22 cellular contexts compared by ENCODE assay signal in the genomic region with DNA sequence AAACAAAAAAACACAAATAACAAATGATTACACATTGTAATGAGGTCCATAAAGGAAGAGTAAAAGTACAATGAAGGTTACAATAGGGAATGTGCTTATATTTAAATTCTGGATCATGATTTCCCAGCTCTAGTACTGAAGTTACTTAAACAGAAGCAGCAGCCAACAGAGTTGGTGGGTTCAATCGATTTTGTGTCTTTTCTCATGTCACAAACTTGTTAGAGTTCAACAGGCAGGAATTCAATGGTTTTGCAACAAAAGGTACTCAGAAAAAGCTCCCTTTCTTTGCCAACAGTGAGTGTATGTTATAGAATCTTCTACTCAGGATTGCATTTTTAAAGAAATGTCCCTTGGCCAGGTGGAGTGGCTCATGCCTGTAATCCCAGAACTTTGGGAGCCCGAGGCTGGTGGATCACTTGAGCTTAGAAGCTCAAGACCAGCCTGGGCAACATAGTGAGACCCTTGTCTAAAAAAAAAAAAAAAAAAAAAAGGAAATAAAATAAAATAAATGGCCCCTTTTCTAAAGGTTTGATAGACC. TPM values are rescaled to one million over a fixed set of nuclear protein-coding genes. Genes with fewer than 3 reads are reported as not detected.
DNase-seq lines count a peak whose midpoint lies in the region; ATAC-seq and TF ChIP-seq lines count a peak whose summit lies in the region.
"Had no signal": no experiment of that assay in that cellular context is flagged by ENCODE, and none has a peak within 500 bp of the region (broad histone marks: within the 10 kb centered on the region; RNA-seq: fewer than 3 reads in every experiment).

No MANE protein-coding gene starts in this region.

- H3K4me3 Mint-ChIP-seq in activated naive CD4-positive, alpha-beta T cell treated with anti-CD3 and anti-CD28 coated beads, Interleukin-2, amount 10 ng/mL, durations not matched to agents 7 days and 5 days = no peak overlapping the region
- H3K4me3 Mint-ChIP-seq in HFFc6 = no peak overlapping the region
- no peak overlapping the region for H3K4me3 Mint-ChIP-seq in activated naive CD8-positive, alpha-beta T cell treated with anti-CD3 and anti-CD28 coated beads, Interleukin-2, amount 50 U/mL, for 24 hours
- peak overlapping the region; percentile 26 for H3K4me3 Mint-ChIP-seq in stimulated activated memory B cell treated with anti-CD40 and anti-IgM and Interleukin-4, amounts not matched to agents 10 μg/mL and 1 μg/mL and 100 μg/mL, for 72 hours
- H3K4me3 Mint-ChIP-seq: activated CD8-positive, alpha-beta memory T cell treated with anti-CD3 and anti-CD28 coated beads, Interleukin-2, amount 10 ng/mL, durations not matched to agents 7 days and 5 days had no signal

- CTCF ChIA-PET in activated naive CD4-positive, alpha-beta T cell treated with anti-CD3 and anti-CD28 coated beads, Interleukin-2, amount 10 ng/mL, durations not matched to agents 7 days and 5 days (lab: Charles Lee) = interaction anchor here (0.9 to 3.4 kb wide), 5 partner anchors 19 to 136 kb away, joined by 3 to 13 read pairs (median 3); a partner anchor contains a TSS

- no peak for TF ChIP-seq CTCF in HFFc6 (IDR thresholded peaks at IDR 0.05)

- peaks cover 26% of the 10 kb centered on the region for H3K36me3 Mint-ChIP-seq in activated naive CD4-positive, alpha-beta T cell treated with anti-CD3 and anti-CD28 coated beads, Interleukin-2, amount 10 ng/mL, durations not matched to agents 7 days and 5 days
- no peaks in the 10 kb centered on the region for H3K36me3 Mint-ChIP-seq in HFFc6 (ENCODE audit: low read depth)
- no peaks in the 10 kb centered on the region for H3K36me3 Mint-ChIP-seq in activated naive CD8-positive, alpha-beta T cell treated with anti-CD3 and anti-CD28 coated beads, Interleukin-2, amount 50 U/mL, for 24 hours (ENCODE audit: low read depth)
- H3K36me3 Mint-ChIP-seq in stimulated activated memory B cell treated with anti-CD40 and anti-IgM and Interleukin-4, amounts not matched to agents 10 μg/mL and 1 μg/mL and 100 μg/mL, for 72 hours = peaks cover 12% of the 10 kb centered on the region
- H3K36me3 Mint-ChIP-seq: T-cell had no signal

- peaks cover 75% of the 10 kb centered on the region for H3K4me1 Mint-ChIP-seq in activated naive CD4-positive, alpha-beta T cell treated with anti-CD3 and anti-CD28 coated beads, Interleukin-2, amount 10 ng/mL, durations not matched to agents 7 days and 5 days
- H3K4me1 Mint-ChIP-seq in HFFc6 (ENCODE audit: low read depth) = peaks cover 54% of the 10 kb centered on the region
- peaks cover 69% of the 10 kb centered on the region for H3K4me1 Mint-ChIP-seq in activated naive CD8-positive, alpha-beta T cell treated with anti-CD3 and anti-CD28 coated beads, Interleukin-2, amount 50 U/mL, for 24 hours
- peaks cover 70% of the 10 kb centered on the region for H3K4me1 Mint-ChIP-seq in stimulated activated memory B cell treated with anti-CD40 and anti-IgM and Interleukin-4, amounts not matched to agents 10 μg/mL and 1 μg/mL and 100 μg/mL, for 72 hours

- H3K9me3 Mint-ChIP-seq in activated naive CD4-positive, alpha-beta T cell treated with anti-CD3 and anti-CD28 coated beads, Interleukin-2, amount 10 ng/mL, durations not matched to agents 7 days and 5 days = no peaks in the 10 kb centered on the region
- no peaks in the 10 kb centered on the region for H3K9me3 Mint-ChIP-seq in HFFc6
- H3K9me3 Mint-ChIP-seq in activated naive CD8-positive, alpha-beta T cell treated with anti-CD3 and anti-CD28 coated beads, Interleukin-2, amount 50 U/mL, for 24 hours = no peaks in the 10 kb centered on the region
- H3K9me3 Mint-ChIP-seq in stimulated activated memory B cell treated with anti-CD40 and anti-IgM and Interleukin-4, amounts not matched to agents 10 μg/mL and 1 μg/mL and 100 μg/mL, for 72 hours = peaks cover 4% of the 10 kb centered on the region
- H3K9me3 Mint-ChIP-seq: T-cell had no signal

- no peak for DNase-seq in activated naive CD4-positive, alpha-beta T cell treated with anti-CD3 and anti-CD28 coated beads, Interleukin-2, amount 10 ng/mL, durations not matched to agents 7 days and 5 days
- DNase-seq in activated naive CD4-positive, alpha-beta T cell (lab: John Stamatoyannopoulos, UW) = no peak
- DNase-seq in HFFc6 (no peak), iPS-NIHi7 (ENCODE audit: extremely low spot score) (no peak)
- DNase-seq in activated naive CD8-positive, alpha-beta T cell treated with anti-CD3 and anti-CD28 coated beads, Interleukin-2, amount 50 U/mL, for 24 hours = no peak
- DNase-seq in stimulated activated naive CD4-positive, alpha-beta T cell treated with Interleukin-2 at 50 U/mL for 16 hours (lab: John Stamatoyannopoulos, UW) = no peak
- DNase-seq: ACHN, COR-L47, DND-41, dorsolateral prefrontal cortex, H7, hypothalamus, Kasumi-1, NCI-H1436 treated with DMSO at 0.1 percent for 48 hours, NCI-H748 treated with DMSO at 0.1 percent for 48 hours, nucleus accumbens, RPMI8226, T-cell had no signal

- H3K27ac Mint-ChIP-seq in activated naive CD4-positive, alpha-beta T cell treated with anti-CD3 and anti-CD28 coated beads, Interleukin-2, amount 10 ng/mL, durations not matched to agents 7 days and 5 days = peak overlapping the region; percentile 84
- H3K27ac Mint-ChIP-seq in HFFc6 = peak overlapping the region; percentile 79; the same call in 1 of the 2 replicates
- peak overlapping the region; percentile 4 for H3K27ac Mint-ChIP-seq in activated naive CD8-positive, alpha-beta T cell treated with anti-CD3 and anti-CD28 coated beads, Interleukin-2, amount 50 U/mL, for 24 hours
- H3K27ac Mint-ChIP-seq in stimulated activated memory B cell treated with anti-CD40 and anti-IgM and Interleukin-4, amounts not matched to agents 10 μg/mL and 1 μg/mL and 100 μg/mL, for 72 hours = peak overlapping the region; percentile 90

- ATAC-seq in activated naive CD8-positive, alpha-beta T cell treated with anti-CD3 and anti-CD28 coated beads, Interleukin-2, amount 50 U/mL, for 24 hours = no peak
- ATAC-seq in stimulated activated memory B cell treated with anti-CD40 and anti-IgM and Interleukin-4, amounts not matched to agents 10 μg/mL and 1 μg/mL and 100 μg/mL, for 72 hours = no peak
- ATAC-seq in GM18868 (IDR thresholded peaks at IDR 0.05; ENCODE audit: unreplicated experiment) = no peak
- ATAC-seq: gastroesophageal sphincter had no signal

- H3K27me3 Mint-ChIP-seq in activated naive CD4-positive, alpha-beta T cell treated with anti-CD3 and anti-CD28 coated beads, Interleukin-2, amount 10 ng/mL, durations not matched to agents 7 days and 5 days = peaks cover 17% of the 10 kb centered on the region
- H3K27me3 Mint-ChIP-seq in HFFc6 (ENCODE audit: insufficient read depth) = peaks cover 2% of the 10 kb centered on the region
- H3K27me3 Mint-ChIP-seq in activated naive CD8-positive, alpha-beta T cell treated with anti-CD3 and anti-CD28 coated beads, Interleukin-2, amount 50 U/mL, for 24 hours = peaks cover 8% of the 10 kb centered on the region
- no peaks in the 10 kb centered on the region for H3K27me3 Mint-ChIP-seq in stimulated activated memory B cell treated with anti-CD40 and anti-IgM and Interleukin-4, amounts not matched to agents 10 μg/mL and 1 μg/mL and 100 μg/mL, for 72 hours

RNA-seq across cellular contexts. Expression of a gene that starts 29.6 kb away (rescaled TPM):
- 10 to 100 TPM; 21.3 to 55.1 (median 50.0) TPM for total RNA-seq in HFFc6 (2021; fragmentation: NEBNext Ultra II Directional; extraction: Animal tissue kit (Norgen Biotek cat#: 25700))

Comparison
In these comparisons a context has a peak if more than half of its experiments do, and no peak if none do; other contexts are left out.
1. H3K27ac Mint-ChIP-seq: peak in every context shown above with its lines; median percentile 90 in stimulated activated memory B cell treated with anti-CD40 and anti-IgM and Interleukin-4, amounts not matched to agents 10 μg/mL and 1 μg/mL and 100 μg/mL, for 72 hours; 84 in activated naive CD4-positive, alpha-beta T cell treated with anti-CD3 and anti-CD28 coated beads, Interleukin-2, amount 10 ng/mL, durations not matched to agents 7 days and 5 days; 79 in HFFc6; 4 in activated naive CD8-positive, alpha-beta T cell treated with anti-CD3 and anti-CD28 coated beads, Interleukin-2, amount 50 U/mL, for 24 hours.